ENCODE assay signal across 8 cellular contexts in the genomic region with DNA sequence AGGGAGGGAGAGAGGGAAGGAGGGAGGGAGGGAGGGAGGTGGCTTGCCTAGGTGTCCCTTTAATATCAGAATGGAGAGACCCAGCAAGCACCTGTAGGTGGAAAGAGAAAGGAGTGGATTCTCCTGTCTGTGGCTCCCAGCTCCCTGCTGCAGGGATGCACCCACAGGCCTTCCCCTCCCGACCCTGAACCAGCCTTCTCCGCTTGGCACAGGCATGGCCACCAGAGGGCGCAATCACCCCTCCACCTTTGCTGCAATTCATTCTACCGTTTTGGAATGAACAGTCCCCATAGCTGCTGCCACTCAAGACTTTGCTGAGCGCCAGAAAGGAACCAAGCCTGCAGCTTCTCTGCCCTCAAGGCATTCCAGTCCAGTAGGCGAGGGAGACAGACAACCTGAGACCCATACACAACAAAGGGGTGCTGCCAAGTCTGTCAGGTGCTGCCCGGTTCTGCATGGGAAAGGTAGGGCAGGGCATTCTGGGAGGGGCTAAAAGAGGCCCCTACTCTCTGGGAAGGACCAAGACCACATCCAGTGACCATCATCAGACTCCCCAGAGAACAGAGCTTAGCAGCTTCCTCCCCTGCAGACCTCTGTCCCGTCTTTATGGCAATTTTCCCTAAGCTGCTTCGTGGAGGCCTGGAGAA. TPM values are rescaled to one million over a fixed set of nuclear protein-coding genes. Genes with fewer than 3 reads are reported as not detected.
DNase-seq lines count a peak whose midpoint lies in the region; ATAC-seq and TF ChIP-seq lines count a peak whose summit lies in the region.

No MANE protein-coding gene starts in this region.

- intact Hi-C loops in Caco-2 (cut with micrococcal nuclease; ENCODE audit: unreplicated experiment), result loop anchor here (1.0 kb wide), 1 partner anchor 165 kb away; no protein-coding TSS in a partner anchor

- H3K4me3 Mint-ChIP-seq in Caco-2 (ENCODE audit: unreplicated experiment) (no peak overlapping the region), HFFc6 (no peak overlapping the region)

- peaks cover 4% of the 10 kb centered on the region; the same call in 1 of the 2 replicates for H3K4me1 ChIP-seq in Caco-2

- no peak overlapping the region for H3K4me3 ChIP-seq in Caco-2 (ENCODE audit: low read depth, low read length)

- H3K36me3 Mint-ChIP-seq in Caco-2 (ENCODE audit: insufficient read depth, unreplicated experiment) (no peaks in the 10 kb centered on the region), HFFc6 (ENCODE audit: low read depth) (peaks cover 3% of the 10 kb centered on the region)

- H3K27ac ChIP-seq in caudate nucleus (ENCODE audit: low read depth, low read length), result no peak overlapping the region

- no peaks in the 10 kb centered on the region for H3K9me3 Mint-ChIP-seq in Caco-2 (ENCODE audit: unreplicated experiment)
- H3K9me3 Mint-ChIP-seq in HFFc6, result no peaks in the 10 kb centered on the region

- H3K4me1 Mint-ChIP-seq in Caco-2 (ENCODE audit: low read depth, unreplicated experiment) (peaks cover 6% of the 10 kb centered on the region), HFFc6 (ENCODE audit: low read depth) (peaks cover 15% of the 10 kb centered on the region)

- no peaks in the 10 kb centered on the region for H3K36me3 ChIP-seq in Caco-2 (ENCODE audit: control insufficient read depth, insufficient read depth, low read length)

- CTCF ChIA-PET in Caco-2 (lab: Charles Lee), result interaction anchor here (0.6 to 3.7 kb wide), 22 partner anchors 9 to 279 kb away, joined by 3 to 32 read pairs (median 4); a partner anchor contains a TSS

- DNase-seq in Caco-2 (peak; percentile 84 to 88), HFFc6 (peak; percentile 63), NCI-H345 treated with DMSO at 0.1 percent for 48 hours (lab: John Stamatoyannopoulos, UW; ENCODE audit: unreplicated experiment) (peak; percentile 9), caudate nucleus (lab: John Stamatoyannopoulos, UW) (peak in 57 of 61 donors; percentile 20 to 87 (median 67)), kidney tubule cell (ENCODE audit: low spot score) (peak; percentile 74)
- DNase-seq in activated CD4-positive, alpha-beta T cell treated with anti-CD3 and anti-CD28 coated beads for 1 hour, result peak; percentile 75
- peak; percentile 94 to 97 for DNase-seq in stimulated activated CD4-positive, alpha-beta T cell treated with anti-CD3 and anti-CD28 coated beads, Interleukin-2, amount 100 ng/mL, for 48 hours

- H3K9me3 ChIP-seq in Caco-2, result no peaks in the 10 kb centered on the region

- no peak for ATAC-seq in GM21825 (IDR thresholded peaks at IDR 0.05; ENCODE audit: unreplicated experiment)

- POLR2A ChIA-PET in Caco-2 (lab: Charles Lee), result interaction anchor here (1.0 kb wide), 1 partner anchor 128 kb away, joined by 3 read pairs; no protein-coding TSS in a partner anchor

- peak; percentile 88 to 91 for TF ChIP-seq CTCF in Caco-2 (IDR thresholded peaks at IDR 0.05; ENCODE audit: insufficient read depth in 1 of 2, low read depth in 1 of 2, low read length in 1 of 2, severe bottlenecking in 1 of 2, unreplicated experiment in 1 of 2)
- TF ChIP-seq CTCF in HFFc6 (IDR thresholded peaks at IDR 0.05), result peak; percentile 95

- H3K27me3 ChIP-seq in Caco-2 (replicated peaks; ENCODE audit: control insufficient read depth, insufficient read depth, low read length), result no peaks in the 10 kb centered on the region

- H3K27me3 Mint-ChIP-seq in Caco-2 (ENCODE audit: insufficient read depth, unreplicated experiment) (no peaks in the 10 kb centered on the region), HFFc6 (ENCODE audit: insufficient read depth) (peaks cover under 1% of the 10 kb centered on the region)

- H3K27ac Mint-ChIP-seq in Caco-2 (ENCODE audit: unreplicated experiment) (no peak overlapping the region), HFFc6 (no peak overlapping the region)

- BruUV-seq in Caco-2 (replicated peaks; lab: Mats Ljungman, UMichigan), result no TSS peak

RNA-seq across cellular contexts. Expression of a gene that starts 4.9 kb away (rescaled TPM):
- total RNA-seq in Caco-2 (2022), result not detected in 2 replicates
- total RNA-seq in HFFc6 (2021; fragmentation: NEBNext Ultra II Directional; extraction: Animal tissue kit (Norgen Biotek cat#: 25700)), result not detected

RNA-seq across cellular contexts. Expression of a gene that starts 18.5 kb away (rescaled TPM):
- 29.9 and 30.5 TPM in 2 replicates for total RNA-seq in Caco-2 (2022)
- total RNA-seq in HFFc6 (2021; fragmentation: NEBNext Ultra II Directional; extraction: Animal tissue kit (Norgen Biotek cat#: 25700)), result 10 to 100 TPM; 73.9 to 83.0 (median 80.7) TPM

RNA-seq across cellular contexts. Expression of a gene that starts 22.5 kb away (rescaled TPM):
- 53.1 and 60.0 TPM in 2 replicates for total RNA-seq in Caco-2 (2022)
- 10 to 100 TPM; 31.5 to 39.1 (median 35.1) TPM for total RNA-seq in HFFc6 (2021; fragmentation: NEBNext Ultra II Directional; extraction: Animal tissue kit (Norgen Biotek cat#: 25700))

RNA-seq across cellular contexts. Expression of a gene that starts 25.1 kb away (rescaled TPM):
- 6.7 and 8.3 TPM in 2 replicates for total RNA-seq in Caco-2 (2022)
- 10 to 100 TPM; 20.8 to 23.4 (median 20.9) TPM for total RNA-seq in HFFc6 (2021; fragmentation: NEBNext Ultra II Directional; extraction: Animal tissue kit (Norgen Biotek cat#: 25700))

RNA-seq across cellular contexts. Expression of a gene that starts 57.9 kb away (rescaled TPM):
- 67.1 and 68.7 TPM in 2 replicates for total RNA-seq in Caco-2 (2022)
- total RNA-seq in HFFc6 (2021; fragmentation: NEBNext Ultra II Directional; extraction: Animal tissue kit (Norgen Biotek cat#: 25700)), result 10 to 100 TPM; 55.2 to 62.0 (median 58.6) TPM

Comparison
In these comparisons a context has a peak if more than half of its experiments do, and no peak if none do; other contexts are left out.
1. DNase-seq: peak in every context shown above with its lines; median percentile 96 in stimulated activated CD4-positive, alpha-beta T cell treated with anti-CD3 and anti-CD28 coated beads, Interleukin-2, amount 100 ng/mL, for 48 hours; 86 in Caco-2; 75 in activated CD4-positive, alpha-beta T cell treated with anti-CD3 and anti-CD28 coated beads for 1 hour; 74 in kidney tubule cell; 67 in caudate nucleus; 63 in HFFc6; 9 in NCI-H345 treated with DMSO at 0.1 percent for 48 hours.